Comparison of ENCODE assay signal across 1 cellular context in genomic region chr4:68463796-68464195, GRCh38.
TF ChIP-seq lines count a peak whose summit lies in the region.

No MANE protein-coding gene starts in this region.

TF ChIP-seq in SK-N-SH treated with all-trans-retinoic acid at 6 μM for 48 hours, 23 proteins besides CTCF, POLR2A, EP300 and RAD21:
- TF ChIP-seq POU6F1 (CRISPR knock-in tag; IDR thresholded peaks at IDR 0.05; ENCODE audit: borderline replicate concordance, low read depth) (no peak), GLIS3 (CRISPR knock-in tag; IDR thresholded peaks at IDR 0.05) (no peak), PPARA (CRISPR knock-in tag; IDR thresholded peaks at IDR 0.05; ENCODE audit: borderline replicate concordance) (no peak), PATZ1 (CRISPR knock-in tag; IDR thresholded peaks at IDR 0.05; ENCODE audit: borderline replicate concordance) (no peak), CSDC2 (CRISPR knock-in tag; IDR thresholded peaks at IDR 0.05) (no peak), ZNF70 (CRISPR knock-in tag; IDR thresholded peaks at IDR 0.05) (no peak), OSR1 (CRISPR knock-in tag; IDR thresholded peaks at IDR 0.05) (no peak), ZNF565 (CRISPR knock-in tag; conservative IDR thresholded peaks at IDR 0.05; ENCODE audit: low read depth) (no peak), ISL1 (CRISPR knock-in tag; IDR thresholded peaks at IDR 0.05) (no peak), ZNF8 (CRISPR knock-in tag; IDR thresholded peaks at IDR 0.05) (no peak), ZFP3 (CRISPR knock-in tag; IDR thresholded peaks at IDR 0.05) (no peak), ZC3H10 (CRISPR knock-in tag; IDR thresholded peaks at IDR 0.05) (no peak), SNAI2 (CRISPR knock-in tag; IDR thresholded peaks at IDR 0.05) (no peak), ESRRG (CRISPR knock-in tag; IDR thresholded peaks at IDR 0.05) (no peak), BACH2 (CRISPR knock-in tag; IDR thresholded peaks at IDR 0.05; ENCODE audit: borderline replicate concordance) (no peak)
TF ChIP-seq in SK-N-SH treated with all-trans-retinoic acid at 6 μM for 48 hours: peak in this region for 0.
